Comparison of ENCODE assay signal across 8 cellular contexts in the genomic region with DNA sequence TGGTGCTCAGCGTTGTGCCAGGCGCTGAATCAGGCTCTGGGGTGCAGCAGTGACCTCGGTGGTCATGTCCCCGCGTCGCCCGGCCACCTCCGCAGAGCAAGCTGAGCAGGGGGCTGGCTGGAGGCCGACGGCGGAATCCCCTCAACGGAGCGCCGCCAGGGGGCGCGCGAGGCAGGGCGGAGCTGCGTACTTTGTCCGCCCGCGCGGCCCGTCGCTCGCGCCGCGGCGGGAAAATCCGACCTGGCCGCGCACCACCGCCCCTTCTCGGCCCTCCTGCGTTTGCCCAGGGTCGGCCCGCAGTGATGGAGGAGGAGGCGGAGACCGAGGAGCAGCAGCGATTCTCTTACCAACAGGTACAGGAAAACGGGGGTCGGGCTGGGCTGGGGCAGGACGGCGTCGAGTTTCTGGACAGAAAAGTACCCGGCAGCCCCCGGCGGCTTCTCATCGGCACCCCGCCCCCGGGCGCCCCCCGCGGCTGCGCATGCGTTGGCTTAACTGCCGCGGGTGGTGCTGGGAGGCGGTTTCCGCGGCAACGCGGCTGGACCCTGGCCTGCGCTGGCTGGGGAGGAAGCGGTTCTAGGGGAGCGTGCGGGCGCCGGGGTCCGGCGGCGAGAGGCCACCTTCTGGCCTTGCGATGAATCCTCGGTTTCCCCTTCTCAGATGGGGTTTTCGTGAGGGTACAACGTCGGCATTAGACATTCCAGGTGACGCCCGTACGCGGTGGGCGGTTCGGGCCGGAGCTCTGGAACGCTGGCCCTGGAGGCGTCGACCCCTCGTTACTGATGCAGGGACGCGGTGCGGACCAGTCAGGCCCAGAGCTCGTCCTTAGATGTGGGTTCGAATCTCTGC. TPM values are rescaled to one million over a fixed set of nuclear protein-coding genes. Genes with fewer than 3 reads are reported as not detected.
DNase-seq lines count a peak whose midpoint lies in the region; ATAC-seq and TF ChIP-seq lines count a peak whose summit lies in the region.

A gene (plus strand): TSS at position 218 of the 849 bp plus-strand sequence. CDS start 85 bp downstream, at position 303.

- H3K27ac Mint-ChIP-seq in activated T-helper 1 cell treated with anti-CD3 and anti-CD28 coated beads, Interleukin-12 subunit alpha, Interleukin-12 subunit beta, Interleukin-2, Interleukin-4 antibody, amounts not matched to agents 30 ng/mL and 10 ng/mL and 1 ng/mL, durations not matched to agents 14 hours and 24 hours and 36 hours, result peak within 1 kb of the TSS; percentile 92
- peak within 1 kb of the TSS; percentile 79 to 96 (median 92) for H3K27ac Mint-ChIP-seq in naive thymus-derived CD8-positive, alpha-beta T cell
- peak within 1 kb of the TSS; percentile 99 for H3K27ac Mint-ChIP-seq in stimulated activated naive B cell treated with anti-CD40 and anti-IgM and Interleukin-4, amounts not matched to agents 10 μg/mL and 1 μg/mL and 100 μg/mL, for 72 hours

- H3K27me3 ChIP-seq in DOHH2 (ENCODE audit: control insufficient read depth, low read length), result no peaks in the 10 kb centered on the region
- no peaks in the 10 kb centered on the region for H3K27me3 ChIP-seq in fibroblast of lung (ENCODE audit: control insufficient read depth, insufficient read depth, low read length)

- H3K27me3 Mint-ChIP-seq in activated T-helper 1 cell treated with anti-CD3 and anti-CD28 coated beads, Interleukin-12 subunit alpha, Interleukin-12 subunit beta, Interleukin-2, Interleukin-4 antibody, amounts not matched to agents 30 ng/mL and 10 ng/mL and 1 ng/mL, durations not matched to agents 14 hours and 24 hours and 36 hours (ENCODE audit: insufficient read depth), result no peaks in the 10 kb centered on the region
- H3K27me3 Mint-ChIP-seq in naive thymus-derived CD8-positive, alpha-beta T cell, result no peaks in the 10 kb centered on the region
- no peaks in the 10 kb centered on the region for H3K27me3 Mint-ChIP-seq in stimulated activated naive B cell treated with anti-CD40 and anti-IgM and Interleukin-4, amounts not matched to agents 10 μg/mL and 1 μg/mL and 100 μg/mL, for 72 hours

- H3K4me2 ChIP-seq in DOHH2 (ENCODE audit: low read length) (peak within 1 kb of the TSS; percentile 94), fibroblast of lung (ENCODE audit: extremely low read depth, insufficient read depth, low read length) (peak within 1 kb of the TSS; percentile 98)

- TF ChIP-seq CTCF in DOHH2 (IDR thresholded peaks at IDR 0.05; ENCODE audit: low read depth, low read length, poor library complexity, severe bottlenecking) (peak; percentile 89), fibroblast of lung (conservative IDR thresholded peaks at IDR 0.05 in 1 of 2, IDR thresholded peaks at IDR 0.05 in 1 of 2; ENCODE audit: low read depth in 1 of 2, low read length in 2 of 2) (peak; percentile 66 to 83)

- no peaks in the 10 kb centered on the region for H3K36me3 Mint-ChIP-seq in activated T-helper 1 cell treated with anti-CD3 and anti-CD28 coated beads, Interleukin-12 subunit alpha, Interleukin-12 subunit beta, Interleukin-2, Interleukin-4 antibody, amounts not matched to agents 30 ng/mL and 10 ng/mL and 1 ng/mL, durations not matched to agents 14 hours and 24 hours and 36 hours (ENCODE audit: low read depth)
- no peaks in the 10 kb centered on the region for H3K36me3 Mint-ChIP-seq in naive thymus-derived CD8-positive, alpha-beta T cell
- H3K36me3 Mint-ChIP-seq in stimulated activated naive B cell treated with anti-CD40 and anti-IgM and Interleukin-4, amounts not matched to agents 10 μg/mL and 1 μg/mL and 100 μg/mL, for 72 hours, result peaks cover 3 to 5% of the 10 kb centered on the region in 2 donors

- no peaks in the 10 kb centered on the region for H3K9me3 Mint-ChIP-seq in activated T-helper 1 cell treated with anti-CD3 and anti-CD28 coated beads, Interleukin-12 subunit alpha, Interleukin-12 subunit beta, Interleukin-2, Interleukin-4 antibody, amounts not matched to agents 30 ng/mL and 10 ng/mL and 1 ng/mL, durations not matched to agents 14 hours and 24 hours and 36 hours
- no peaks in the 10 kb centered on the region for H3K9me3 Mint-ChIP-seq in naive thymus-derived CD8-positive, alpha-beta T cell
- no peaks in the 10 kb centered on the region for H3K9me3 Mint-ChIP-seq in stimulated activated naive B cell treated with anti-CD40 and anti-IgM and Interleukin-4, amounts not matched to agents 10 μg/mL and 1 μg/mL and 100 μg/mL, for 72 hours

- H3K79me2 ChIP-seq in DOHH2 (ENCODE audit: control insufficient read depth, low read length), result peaks cover 33% of the 10 kb centered on the region
- peaks cover 2% of the 10 kb centered on the region for H3K79me2 ChIP-seq in fibroblast of lung (ENCODE audit: control insufficient read depth, insufficient read depth, low read length)

- peak; percentile 74 for ATAC-seq in GM21723 (IDR thresholded peaks at IDR 0.05; ENCODE audit: unreplicated experiment)
- peak; percentile 86 to 87 for ATAC-seq in naive thymus-derived CD8-positive, alpha-beta T cell
- peak; percentile 85 to 90 for ATAC-seq in stimulated activated naive B cell treated with anti-CD40 and anti-IgM and Interleukin-4, amounts not matched to agents 10 μg/mL and 1 μg/mL and 100 μg/mL, for 72 hours (replicated peaks)

- H3K9me3 ChIP-seq in DOHH2 (ENCODE audit: control insufficient read depth, insufficient read depth, low read length) (no peaks in the 10 kb centered on the region), fibroblast of lung (ENCODE audit: control insufficient read depth, insufficient read depth, low read depth, low read length) (no peaks in the 10 kb centered on the region)

- H3K9ac ChIP-seq in fibroblast of lung (ENCODE audit: insufficient read depth, low read length), result peak within 1 kb of the TSS; percentile 94

- DNase-seq in KG1 (lab: John Stamatoyannopoulos, UW), result peak; percentile 77
- peak; percentile 88 for DNase-seq in RKO (ENCODE audit: low spot score)
- DNase-seq in activated T-helper 1 cell treated with anti-CD3 and anti-CD28 coated beads, Interleukin-12 subunit alpha, Interleukin-12 subunit beta, Interleukin-2, Interleukin-4 antibody, amounts not matched to agents 30 ng/mL and 10 ng/mL and 1 ng/mL, durations not matched to agents 14 hours and 24 hours and 36 hours (ENCODE audit: low spot score), result peak; percentile 86
- DNase-seq in fibroblast of lung (ENCODE audit: low read depth in 2 of 2), result peak; percentile 84 to 86
- peak; percentile 72 to 95 (median 90) for DNase-seq in naive thymus-derived CD8-positive, alpha-beta T cell
- DNase-seq in stimulated activated naive B cell treated with anti-CD40 and anti-IgM and Interleukin-4, amounts not matched to agents 10 μg/mL and 1 μg/mL and 100 μg/mL, for 72 hours, result peak; percentile 83

- H3K4me3 Mint-ChIP-seq in activated T-helper 1 cell treated with anti-CD3 and anti-CD28 coated beads, Interleukin-12 subunit alpha, Interleukin-12 subunit beta, Interleukin-2, Interleukin-4 antibody, amounts not matched to agents 30 ng/mL and 10 ng/mL and 1 ng/mL, durations not matched to agents 14 hours and 24 hours and 36 hours, result peak within 1 kb of the TSS; percentile 92
- H3K4me3 Mint-ChIP-seq in naive thymus-derived CD8-positive, alpha-beta T cell, result peak within 1 kb of the TSS; percentile 85 to 95 (median 89)
- H3K4me3 Mint-ChIP-seq in stimulated activated naive B cell treated with anti-CD40 and anti-IgM and Interleukin-4, amounts not matched to agents 10 μg/mL and 1 μg/mL and 100 μg/mL, for 72 hours, result peak within 1 kb of the TSS; percentile 95 to 98

- H4K20me1 ChIP-seq in DOHH2 (ENCODE audit: control insufficient read depth, insufficient read depth, low read depth, low read length) (no peaks in the 10 kb centered on the region), fibroblast of lung (ENCODE audit: control insufficient read depth, extremely low read depth, insufficient read depth, low read length) (no peaks in the 10 kb centered on the region)

- POLR2A ChIA-PET in naive thymus-derived CD8-positive, alpha-beta T cell (lab: Charles Lee), result interaction anchor here (0.6 to 2.1 kb wide), 12 partner anchors 12 to 487 kb away, joined by 3 to 11 read pairs (median 4); a partner anchor contains a TSS

- H3K4me1 Mint-ChIP-seq in activated T-helper 1 cell treated with anti-CD3 and anti-CD28 coated beads, Interleukin-12 subunit alpha, Interleukin-12 subunit beta, Interleukin-2, Interleukin-4 antibody, amounts not matched to agents 30 ng/mL and 10 ng/mL and 1 ng/mL, durations not matched to agents 14 hours and 24 hours and 36 hours (ENCODE audit: low read depth), result peaks cover 24% of the 10 kb centered on the region
- peaks cover 3 to 31% (median 14%) of the 10 kb centered on the region in 4 donors for H3K4me1 Mint-ChIP-seq in naive thymus-derived CD8-positive, alpha-beta T cell
- peaks cover 23 to 40% of the 10 kb centered on the region in 2 donors for H3K4me1 Mint-ChIP-seq in stimulated activated naive B cell treated with anti-CD40 and anti-IgM and Interleukin-4, amounts not matched to agents 10 μg/mL and 1 μg/mL and 100 μg/mL, for 72 hours

- H3K4me3 ChIP-seq in DOHH2 (ENCODE audit: low read length), result peak within 1 kb of the TSS; percentile 100
- peak within 1 kb of the TSS; percentile 83 to 96 (median 90) for H3K4me3 ChIP-seq in fibroblast of lung (replicated peaks in 1 of 4; ENCODE audit: control extremely low read depth in 1 of 4, insufficient read depth in 1 of 4, low read depth in 3 of 4, low read length in 4 of 4)

- H3K36me3 ChIP-seq in DOHH2 (ENCODE audit: control insufficient read depth, low read length) (peaks cover 19% of the 10 kb centered on the region), fibroblast of lung (ENCODE audit: control insufficient read depth, insufficient read depth, low read length) (no peaks in the 10 kb centered on the region)

- H3K9me2 ChIP-seq in DOHH2 (replicated peaks; ENCODE audit: control insufficient read depth, low read length), result no peaks in the 10 kb centered on the region

- H3K4me1 ChIP-seq in DOHH2 (ENCODE audit: control insufficient read depth, low read length) (peaks cover 47% of the 10 kb centered on the region), fibroblast of lung (ENCODE audit: control insufficient read depth, extremely low read depth, insufficient read depth, low read length) (peaks cover 2% of the 10 kb centered on the region)

- H3K27ac ChIP-seq in DOHH2 (ENCODE audit: low read depth, low read length) (peak within 1 kb of the TSS; percentile 66), fibroblast of lung (ENCODE audit: insufficient read depth, low read length) (peak within 1 kb of the TSS; percentile 96)

- H3F3A ChIP-seq in DOHH2 (ENCODE audit: control insufficient read depth, insufficient read depth), result no peaks in the 10 kb centered on the region

- intact Hi-C loops in activated T-helper 1 cell treated with anti-CD3 and anti-CD28 coated beads, Interleukin-12 subunit alpha, Interleukin-12 subunit beta, Interleukin-2, Interleukin-4 antibody, amounts not matched to agents 30 ng/mL and 10 ng/mL and 1 ng/mL, durations not matched to agents 14 hours and 24 hours and 36 hours (cut with micrococcal nuclease), result loop anchor here (1.0 kb wide), 4 partner anchors 32 to 520 kb away; a partner anchor contains a TSS

- peak within 1 kb of the TSS; percentile 98 for H2AFZ ChIP-seq in fibroblast of lung (ENCODE audit: low read length)

RNA-seq across cellular contexts. Expression of the gene that starts here (rescaled TPM):
- 22.1 and 23.4 TPM in 2 replicates for total RNA-seq in activated T-helper 1 cell treated with anti-CD3 and anti-CD28 coated beads, Interleukin-12 subunit alpha, Interleukin-12 subunit beta, Interleukin-2, Interleukin-4 antibody, amounts not matched to agents 30 ng/mL and 10 ng/mL and 1 ng/mL, durations not matched to agents 14 hours and 24 hours and 36 hours
- total RNA-seq in fibroblast of lung, result 7.4 and 10.2 TPM in 2 replicates
- 11.9 and 15.3 TPM in 2 replicates for polyA plus RNA-seq in fibroblast of lung
- 17.1 and 26.7 TPM in 2 replicates for polyA plus RNA-seq in fibroblast of lung (2012)
- 5.3 and 6.1 TPM in 2 replicates for polyA minus RNA-seq in fibroblast of lung (ENCODE audit: low replicate concordance)
- 1 to 10 TPM; 6.4 to 9.5 TPM for total RNA-seq in naive thymus-derived CD8-positive, alpha-beta T cell
- polyA plus RNA-seq in naive thymus-derived CD8-positive, alpha-beta T cell, result 10 to 100 TPM in 1 of 3 donors, 1 to 10 TPM in 2; 8.6 to 11.2 (median 9.4) TPM

Comparison
In these comparisons a context has a peak if more than half of its experiments do, and no peak if none do; other contexts are left out.
1. Peak in every context shown above with its lines: DNase-seq, ATAC-seq, H3K4me3 ChIP-seq and H3K27ac ChIP-seq.